28 cellular contexts compared by ENCODE assay signal in genomic region chr2:142435847-142436246, GRCh38.
"Had no signal": no experiment of that assay in that cellular context is flagged by ENCODE, and none has a peak within 500 bp of the region (broad histone marks: within the 10 kb centered on the region; RNA-seq: fewer than 3 reads in every experiment).

No MANE protein-coding gene starts in this region.

- H3K36me3 ChIP-seq: adrenal gland, esophagus muscularis mucosa, gastrocnemius medialis, heart left ventricle had no signal

- DNase-seq: activated CD4-positive, alpha-beta memory T cell treated with anti-CD3 and anti-CD28 coated beads for 36 hours; activated CD4-positive, alpha-beta T cell treated with anti-CD3 and anti-CD28 coated beads for 36 hours; activated CD4-positive, alpha-beta T cell treated with anti-CD3 and anti-CD28 coated beads, Interleukin-2, amount 10 ng/mL, durations not matched to agents 24 days and 14 days; activated CD4-positive, CD25-positive, alpha-beta regulatory T cell; activated CD4-positive, CD25-positive, alpha-beta regulatory T cell treated with anti-CD3 and anti-CD28 coated beads, Interleukin-2, amount 50 U/mL, for 72 hours; activated CD8-positive, alpha-beta memory T cell treated with anti-CD3 and anti-CD28 coated beads, Interleukin-2, amount 10 ng/mL, durations not matched to agents 7 days and 5 days; activated CD8-positive, alpha-beta memory T cell treated with anti-CD3 and anti-CD28 coated beads, Interleukin-2, amount 50 U/mL, for 4 hours; activated CD8-positive, alpha-beta T cell treated with anti-CD3 and anti-CD28 coated beads, Interleukin-2, amount 10 ng/mL, durations not matched to agents 7 days and 5 days; activated effector memory CD4-positive, alpha-beta T cell treated with anti-CD3 and anti-CD28 coated beads, Interleukin-2, amount 50 U/mL, for 16 hours; activated naive CD4-positive, alpha-beta T cell treated with anti-CD3 and anti-CD28 coated beads for 36 hours; activated naive CD8-positive, alpha-beta T cell treated with anti-CD3 and anti-CD28 coated beads for 36 hours; activated naive CD8-positive, alpha-beta T cell treated with anti-CD3 and anti-CD28 coated beads, Interleukin-2, amount 50 U/mL, for 24 hours; activated T-cell treated with anti-CD3 and anti-CD28 coated beads, Interleukin-2, amount 50 U/mL, for 1 hour; activated T-cell treated with anti-CD3 and anti-CD28 coated beads, Interleukin-2, amount 50 U/mL, for 48 hours; adrenal gland; amygdala; aorta; cortex of kidney; dermis blood vessel endothelial cell; effector CD4-positive, alpha-beta T cell; effector memory CD8-positive, alpha-beta T cell; erythroblast; foreskin keratinocyte; gastrocnemius medialis; glutamatergic neuron; heart left ventricle; T-helper 2 cell had no signal

- H3K4me1 ChIP-seq: adrenal gland, esophagus muscularis mucosa, foreskin keratinocyte had no signal

- H3K27ac ChIP-seq: adrenal gland, esophagus muscularis mucosa, foreskin keratinocyte, gastrocnemius medialis, heart left ventricle had no signal

- H3K4me3 ChIP-seq: adrenal gland, esophagus muscularis mucosa, gastrocnemius medialis, heart left ventricle had no signal

- ATAC-seq: activated CD4-positive, alpha-beta T cell treated with anti-CD3 and anti-CD28 coated beads for 36 hours; activated CD8-positive, alpha-beta memory T cell treated with anti-CD3 and anti-CD28 coated beads, Interleukin-2, amount 10 ng/mL, durations not matched to agents 7 days and 5 days; activated CD8-positive, alpha-beta T cell treated with anti-CD3 and anti-CD28 coated beads, Interleukin-2, amount 10 ng/mL, durations not matched to agents 7 days and 5 days; activated naive CD8-positive, alpha-beta T cell treated with anti-CD3 and anti-CD28 coated beads, Interleukin-2, amount 50 U/mL, for 24 hours; effector memory CD8-positive, alpha-beta T cell; foreskin keratinocyte; gastrocnemius medialis; heart left ventricle had no signal

- H3K9me3 ChIP-seq: adrenal gland, esophagus muscularis mucosa, gastrocnemius medialis, heart left ventricle had no signal

- H3K27me3 ChIP-seq: adrenal gland, esophagus muscularis mucosa, foreskin keratinocyte, gastrocnemius medialis, heart left ventricle had no signal
